Comparison of ENCODE assay signal across 24 cellular contexts in genomic region chr14:102943979-102944378, GRCh38. TPM values are rescaled to one million over a fixed set of nuclear protein-coding genes. Genes with fewer than 3 reads are reported as not detected.
"Had no signal": no experiment of that assay in that cellular context is flagged by ENCODE, and none has a peak within 500 bp of the region (broad histone marks: within the 10 kb centered on the region; RNA-seq: fewer than 3 reads in every experiment).

No MANE protein-coding gene starts in this region.

- H3K27me3 Mint-ChIP-seq: activated B cell treated with CpG ODN at 0.5 μM for 24 hours; activated CD4-positive, alpha-beta T cell treated with anti-CD3 and anti-CD28 coated beads, Interleukin-2, amount 10 ng/mL, durations not matched to agents 24 days and 14 days; activated CD8-positive, alpha-beta memory T cell treated with anti-CD3 and anti-CD28 coated beads, Interleukin-2, amount 10 ng/mL, durations not matched to agents 7 days and 5 days; activated T-helper 17 cell treated with anti-CD3 and anti-CD28 coated beads, Interleukin-2, amount 50 U/mL, for 72 hours; central memory CD8-positive, alpha-beta T cell; T-cell had no signal

- H3K4me1 ChIP-seq: body of pancreas had no signal

- H3K27ac Mint-ChIP-seq: activated B cell treated with CpG ODN at 0.5 μM for 24 hours; activated CD4-positive, alpha-beta T cell treated with anti-CD3 and anti-CD28 coated beads, Interleukin-2, amount 10 ng/mL, durations not matched to agents 24 days and 14 days; activated CD8-positive, alpha-beta memory T cell treated with anti-CD3 and anti-CD28 coated beads, Interleukin-2, amount 10 ng/mL, durations not matched to agents 7 days and 5 days; activated naive CD4-positive, alpha-beta T cell treated with anti-CD3 and anti-CD28 coated beads, Interleukin-2, amount 10 ng/mL, durations not matched to agents 7 days and 5 days; activated T-helper 17 cell treated with anti-CD3 and anti-CD28 coated beads, Interleukin-2, amount 50 U/mL, for 72 hours had no signal

- H3K4me1 Mint-ChIP-seq: activated T-helper 17 cell treated with anti-CD3 and anti-CD28 coated beads, Interleukin-2, amount 50 U/mL, for 72 hours had no signal

- DNase-seq: activated B cell treated with CpG ODN at 0.5 μM for 24 hours; activated CD4-positive, alpha-beta T cell treated with anti-CD3 and anti-CD28 coated beads for 1 hour; activated CD4-positive, alpha-beta T cell treated with anti-CD3 and anti-CD28 coated beads, Interleukin-2, amount 10 ng/mL, durations not matched to agents 24 days and 14 days; activated CD4-positive, alpha-beta T cell treated with anti-CD3 and anti-CD28 coated beads, Interleukin-2, amount 50 U/mL, for 48 hours; activated CD8-positive, alpha-beta memory T cell treated with anti-CD3 and anti-CD28 coated beads, Interleukin-2, amount 10 ng/mL, durations not matched to agents 7 days and 5 days; activated gamma-delta T cell; activated naive CD4-positive, alpha-beta T cell treated with anti-CD3 and anti-CD28 coated beads, Interleukin-2, amount 10 ng/mL, durations not matched to agents 7 days and 5 days; activated T-cell treated with anti-CD3 and anti-CD28 coated beads, Interleukin-2, amount 50 U/mL, for 48 hours; body of pancreas; Karpas-422; NCI-H1105 treated with DMSO at 0.1 percent for 48 hours; NCI-H1436 treated with DMSO at 0.1 percent for 48 hours; NCI-H187; NCI-H2081; NCI-H510A treated with DMSO at 0.1 percent for 48 hours; NCI-H69; NK-92 treated with Interleukin-12 subunit alpha and Interleukin-12 subunit beta, amount 100 ng/mL, for 24 hours; SIG-M5; T-cell; T-helper 2 cell; T1000 had no signal

- ATAC-seq: activated CD8-positive, alpha-beta memory T cell treated with anti-CD3 and anti-CD28 coated beads, Interleukin-2, amount 10 ng/mL, durations not matched to agents 7 days and 5 days; activated T-helper 17 cell treated with anti-CD3 and anti-CD28 coated beads, Interleukin-2, amount 50 U/mL, for 72 hours; body of pancreas; K562; T-cell had no signal

- H3K27me3 ChIP-seq: body of pancreas had no signal

- H3K9me3 ChIP-seq: body of pancreas had no signal

- H3K4me3 ChIP-seq: body of pancreas, K562 had no signal

- H3K4me3 Mint-ChIP-seq: activated B cell treated with CpG ODN at 0.5 μM for 24 hours; activated CD4-positive, alpha-beta T cell treated with anti-CD3 and anti-CD28 coated beads, Interleukin-2, amount 10 ng/mL, durations not matched to agents 24 days and 14 days; activated CD8-positive, alpha-beta memory T cell treated with anti-CD3 and anti-CD28 coated beads, Interleukin-2, amount 10 ng/mL, durations not matched to agents 7 days and 5 days; activated naive CD4-positive, alpha-beta T cell treated with anti-CD3 and anti-CD28 coated beads, Interleukin-2, amount 10 ng/mL, durations not matched to agents 7 days and 5 days; activated T-helper 17 cell treated with anti-CD3 and anti-CD28 coated beads, Interleukin-2, amount 50 U/mL, for 72 hours; central memory CD8-positive, alpha-beta T cell; T-cell had no signal

- H3K9me3 Mint-ChIP-seq: activated B cell treated with CpG ODN at 0.5 μM for 24 hours; activated CD4-positive, alpha-beta T cell treated with anti-CD3 and anti-CD28 coated beads, Interleukin-2, amount 10 ng/mL, durations not matched to agents 24 days and 14 days; activated naive CD4-positive, alpha-beta T cell treated with anti-CD3 and anti-CD28 coated beads, Interleukin-2, amount 10 ng/mL, durations not matched to agents 7 days and 5 days; activated T-helper 17 cell treated with anti-CD3 and anti-CD28 coated beads, Interleukin-2, amount 50 U/mL, for 72 hours; central memory CD8-positive, alpha-beta T cell; T-cell had no signal

- H3K27ac ChIP-seq: body of pancreas had no signal

- H3K36me3 Mint-ChIP-seq: activated CD8-positive, alpha-beta memory T cell treated with anti-CD3 and anti-CD28 coated beads, Interleukin-2, amount 10 ng/mL, durations not matched to agents 7 days and 5 days; activated naive CD4-positive, alpha-beta T cell treated with anti-CD3 and anti-CD28 coated beads, Interleukin-2, amount 10 ng/mL, durations not matched to agents 7 days and 5 days had no signal

RNA-seq across cellular contexts. Expression of gene AMN, which starts 21.5 kb away (rescaled TPM):
- polyA plus RNA-seq: K562 had no signal
